Comparison of ENCODE assay signal across 8 cellular contexts in genomic region chr9:125407974-125408900, GRCh38.
A peak's percentile ranks its signal among the peaks of the same experiment; 100 is the strongest.
DNase-seq lines count a peak whose midpoint lies in the region; ATAC-seq and TF ChIP-seq lines count a peak whose summit lies in the region.

No MANE protein-coding gene starts in this region.

- peaks cover 0 to 6% (median 0%) of the 10 kb centered on the region in 7 donors for H3K9me3 Mint-ChIP-seq in CD14-positive monocyte
- H3K9me3 Mint-ChIP-seq in T-helper 2 cell treated with Interferon-gamma antibody and Interleukin-4, amounts not matched to agents 5 μg/mL and 100 μg/mL, for 36 hours, result no peaks in the 10 kb centered on the region

- no peaks in the 10 kb centered on the region for H3K36me3 ChIP-seq in vagina

- TF ChIP-seq POLR2A in vagina (IDR thresholded peaks at IDR 0.05), result no peak

- TF ChIP-seq CTCF in CD14-positive monocyte (IDR thresholded peaks at IDR 0.05) (peak; percentile 97), vagina (IDR thresholded peaks at IDR 0.05) (peak; percentile 20 to 83 (median 74))

- peak overlapping the region; percentile 78 for H3K27ac ChIP-seq in vagina

- DNase-seq in CD14-positive monocyte (ENCODE audit: low spot score) (peak; percentile 71), NAMALWA (ENCODE audit: low spot score) (peak; percentile 78), anterior cingulate cortex (lab: John Stamatoyannopoulos, UW) (peak in 50 of 58 donors; percentile 6 to 79 (median 28)), hepatic stellate cell (ENCODE audit: low spot score) (peak; percentile 97), retina (peak; percentile 92), vagina (ENCODE audit: extremely low spot score in 2 of 2) (no peak)
- peak; percentile 65 for DNase-seq in T-helper 2 cell treated with Interferon-gamma antibody and Interleukin-4, amounts not matched to agents 5 μg/mL and 100 μg/mL, for 36 hours (ENCODE audit: low spot score)

- H3K27ac Mint-ChIP-seq in CD14-positive monocyte, result peak overlapping the region in 2 of 7 donors; percentile 69 to 76
- no peak overlapping the region for H3K27ac Mint-ChIP-seq in T-helper 2 cell treated with Interferon-gamma antibody and Interleukin-4, amounts not matched to agents 5 μg/mL and 100 μg/mL, for 36 hours

- no peaks in the 10 kb centered on the region for H3K9me3 ChIP-seq in vagina

- peaks cover 24 to 33% (median 30%) of the 10 kb centered on the region in 3 donors for H3K27me3 Mint-ChIP-seq in CD14-positive monocyte (ENCODE audit: low read depth in 3 of 3)
- peaks cover 17% of the 10 kb centered on the region for H3K27me3 Mint-ChIP-seq in T-helper 2 cell treated with Interferon-gamma antibody and Interleukin-4, amounts not matched to agents 5 μg/mL and 100 μg/mL, for 36 hours (ENCODE audit: low read depth)

- H3K4me3 ChIP-seq in vagina, result peak overlapping the region; percentile 53 to 78

- intact Hi-C loops in CD14-positive monocyte (cut with micrococcal nuclease), result loop anchor here (1.0 to 10.0 kb wide), 6 partner anchors 697 to 1087 kb away; no protein-coding TSS in a partner anchor
- intact Hi-C loops in vagina (cut with DNase I), result loop anchor here (5.0 to 10.0 kb wide), 2 partner anchors 227 to 989 kb away; no protein-coding TSS in a partner anchor

- H3K36me3 Mint-ChIP-seq in CD14-positive monocyte, result peaks cover 0 to 3% of the 10 kb centered on the region in 2 donors
- H3K36me3 Mint-ChIP-seq in T-helper 2 cell treated with Interferon-gamma antibody and Interleukin-4, amounts not matched to agents 5 μg/mL and 100 μg/mL, for 36 hours (ENCODE audit: low read depth), result no peaks in the 10 kb centered on the region

- peak overlapping the region; percentile 73 to 86 for H3K4me3 Mint-ChIP-seq in CD14-positive monocyte
- peak overlapping the region; percentile 79 for H3K4me3 Mint-ChIP-seq in T-helper 2 cell treated with Interferon-gamma antibody and Interleukin-4, amounts not matched to agents 5 μg/mL and 100 μg/mL, for 36 hours

- ATAC-seq in GM21381 (IDR thresholded peaks at IDR 0.05; ENCODE audit: unreplicated experiment), result peak; percentile 61

- peaks cover 20% of the 10 kb centered on the region for H3K4me1 Mint-ChIP-seq in CD14-positive monocyte
- H3K4me1 Mint-ChIP-seq in T-helper 2 cell treated with Interferon-gamma antibody and Interleukin-4, amounts not matched to agents 5 μg/mL and 100 μg/mL, for 36 hours (ENCODE audit: low read depth), result peaks cover 13% of the 10 kb centered on the region

- H3K4me1 ChIP-seq in vagina, result peaks cover 14% of the 10 kb centered on the region

- H3K27me3 ChIP-seq in vagina, result no peaks in the 10 kb centered on the region

Comparison
In these comparisons a context has a peak if more than half of its experiments do, and no peak if none do; other contexts are left out.
1. DNase-seq: peak in CD14-positive monocyte (single experiment), NAMALWA (single experiment), T-helper 2 cell treated with Interferon-gamma antibody and Interleukin-4, amounts not matched to agents 5 μg/mL and 100 μg/mL, for 36 hours (single experiment), anterior cingulate cortex (50 of 58), hepatic stellate cell (single experiment) and retina (single experiment); none in vagina (0 of 2).